Comparison of ENCODE assay signal across 25 cellular contexts in the genomic region with DNA sequence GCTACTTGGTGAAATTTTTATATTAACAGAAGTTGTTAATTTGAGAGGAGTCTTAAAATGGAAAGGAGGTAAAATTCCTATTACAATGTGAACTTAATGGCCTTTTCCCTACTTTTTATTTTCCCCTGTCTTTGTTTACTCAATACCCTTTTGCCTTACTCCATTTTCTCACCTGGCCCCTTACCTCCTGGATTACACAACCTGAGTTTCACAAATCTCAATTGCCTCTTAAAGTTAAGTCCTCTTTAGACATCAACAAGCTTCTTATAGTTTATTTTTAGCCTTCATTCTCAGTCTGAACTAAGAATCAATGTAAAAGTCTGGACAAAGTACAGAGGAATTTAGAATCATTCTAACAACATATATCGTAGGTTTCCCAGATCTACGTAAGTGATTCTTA.
"Had no signal": no experiment of that assay in that cellular context is flagged by ENCODE, and none has a peak within 500 bp of the region (broad histone marks: within the 10 kb centered on the region; RNA-seq: fewer than 3 reads in every experiment).

No MANE protein-coding gene starts in this region.

- H3K4me3 ChIP-seq: colonic mucosa, coronary artery, dorsolateral prefrontal cortex, esophagus muscularis mucosa, esophagus squamous epithelium, gastrocnemius medialis, gastroesophageal sphincter, heart left ventricle, heart right ventricle had no signal

- ATAC-seq: effector memory CD8-positive, alpha-beta T cell; esophagus mucosa; foreskin keratinocyte; gastrocnemius medialis; gastroesophageal sphincter; heart left ventricle; heart right ventricle had no signal

- H3K27ac Mint-ChIP-seq: dendritic cell treated with granulocyte-macrophage colony-stimulating factor and Interleukin-4, amounts not matched to agents 40 ng/mL and 50 ng/mL, for 4 days; effector memory CD8-positive, alpha-beta T cell; endodermal cell had no signal

- H3K36me3 ChIP-seq: colonic mucosa, esophagus muscularis mucosa, esophagus squamous epithelium, gastrocnemius medialis, gastroesophageal sphincter, heart left ventricle, heart right ventricle had no signal

- H3K27me3 ChIP-seq: colonic mucosa, dorsolateral prefrontal cortex, esophagus muscularis mucosa, esophagus squamous epithelium, foreskin keratinocyte, gastrocnemius medialis, gastroesophageal sphincter, heart left ventricle, heart right ventricle had no signal

- DNase-seq: colonic mucosa; cortex of kidney; dermis blood vessel endothelial cell; dorsolateral prefrontal cortex; effector CD4-positive, alpha-beta T cell; effector CD8-positive, alpha-beta T cell; effector memory CD4-positive, alpha-beta T cell; effector memory CD8-positive, alpha-beta T cell; endodermal cell; erythroblast; esophagus squamous epithelium; foreskin fibroblast; foreskin keratinocyte; foreskin melanocyte; gastrocnemius medialis; glutamatergic neuron; head of caudate nucleus; heart left ventricle; heart right ventricle had no signal

- H3K27ac ChIP-seq: colonic mucosa, coronary artery, dorsolateral prefrontal cortex, epithelial cell of prostate, esophagus muscularis mucosa, esophagus squamous epithelium, foreskin keratinocyte, gastrocnemius medialis, gastroesophageal sphincter, heart left ventricle, heart right ventricle had no signal

- H3K9me3 Mint-ChIP-seq: dendritic cell treated with granulocyte-macrophage colony-stimulating factor and Interleukin-4, amounts not matched to agents 40 ng/mL and 50 ng/mL, for 4 days; endodermal cell had no signal

- H3K4me1 ChIP-seq: colonic mucosa, esophagus muscularis mucosa, esophagus squamous epithelium, foreskin keratinocyte, gastrocnemius medialis, gastroesophageal sphincter, heart left ventricle, heart right ventricle had no signal

- H3K9me3 ChIP-seq: colonic mucosa, esophagus muscularis mucosa, esophagus squamous epithelium, gastrocnemius medialis, gastroesophageal sphincter, heart left ventricle, heart right ventricle had no signal
